Comparison of ENCODE assay signal across 13 cellular contexts in genomic region chr10:63631971-63632370, GRCh38.
DNase-seq lines count a peak whose midpoint lies in the region; ATAC-seq, FAIRE-seq and TF ChIP-seq lines count a peak whose summit lies in the region.
"Had no signal": no experiment of that assay in that cellular context is flagged by ENCODE, and none has a peak within 500 bp of the region (broad histone marks: within the 10 kb centered on the region; RNA-seq: fewer than 3 reads in every experiment).

No MANE protein-coding gene starts in this region.

- peak overlapping the region in 10 of 11 experiments; percentile 77 to 91 (median 85); a peak in 21 of 22 replicates for H3K4me2 ChIP-seq in BLaER1 treated with 17β-estradiol and CSF1 and Interleukin-3, amounts not matched to agents 10 nM and 100 nM
- H3K4me2 ChIP-seq in KMS-11, result peak overlapping the region; percentile 72; the same call in 1 of the 2 replicates

- no peak overlapping the region for H3K4me3 Mint-ChIP-seq in endodermal cell

- no peak for ATAC-seq in GM21381 (IDR thresholded peaks at IDR 0.05; ENCODE audit: unreplicated experiment)
- ATAC-seq: mucosa of descending colon had no signal

- H3K27me3 ChIP-seq in BLaER1 treated with 17β-estradiol and CSF1 and Interleukin-3, amounts not matched to agents 10 nM and 100 nM, result 0 out of 22 replicates have a peak, but pooled peaks cover 0 to 4% (median 0%) of the 10 kb centered on the region in 11 experiments
- no peaks in the 10 kb centered on the region for H3K27me3 ChIP-seq in KMS-11 (ENCODE audit: insufficient read depth, low read depth)
- H3K27me3 ChIP-seq in endodermal cell (ENCODE audit: control insufficient read depth, insufficient read depth, low read length, poor library complexity, severe bottlenecking), result no peaks in the 10 kb centered on the region
- H3K27me3 ChIP-seq in rectal smooth muscle tissue (ENCODE audit: control insufficient read depth, insufficient read depth, low read length), result no peaks in the 10 kb centered on the region

- peaks cover 34% of the 10 kb centered on the region for H3K4me1 Mint-ChIP-seq in endodermal cell

- no peaks in the 10 kb centered on the region for H3K9me3 ChIP-seq in BLaER1 treated with 17β-estradiol and CSF1 and Interleukin-3, amounts not matched to agents 10 nM and 100 nM (replicated peaks in 1 of 11)
- no peaks in the 10 kb centered on the region for H3K9me3 ChIP-seq in endodermal cell (ENCODE audit: control insufficient read depth, low read length)
- H3K9me3 ChIP-seq: mucosa of descending colon had no signal

- DNase-seq in endodermal cell (no peak), SK-N-DZ (ENCODE audit: low spot score) (no peak), RCC 7860 (ENCODE audit: low spot score) (no peak), cerebellar nuclear complex (lab: John Stamatoyannopoulos, UW) (no peak)
- DNase-seq: activated naive CD8-positive, alpha-beta T cell treated with anti-CD3 and anti-CD28 coated beads, Interleukin-2, amount 10 ng/mL, durations not matched to agents 7 days and 5 days; mucosa of descending colon; NCI-H82; SIG-M5; stimulated activated CD4-positive, alpha-beta T cell treated with anti-CD3 and anti-CD28 coated beads, Interleukin-4, amount 100 ng/mL, for 4 hours had no signal

- peak overlapping the region; percentile 95; the same call in 1 of the 2 replicates for H2AFZ ChIP-seq in KMS-11 (ENCODE audit: low read depth)

- 63 to 80% methylated on average over 1 to 3 of the region's 3 CpGs for WGBS in endodermal cell (ENCODE audit: insufficient coverage in 1 of 2, insufficient read length in 1 of 2), 2 experiments

- no peaks in the 10 kb centered on the region for H3K36me3 Mint-ChIP-seq in endodermal cell (ENCODE audit: low read depth)
- H3K36me3 Mint-ChIP-seq: activated naive CD8-positive, alpha-beta T cell treated with anti-CD3 and anti-CD28 coated beads, Interleukin-2, amount 10 ng/mL, durations not matched to agents 7 days and 5 days had no signal

- H4K20me1 ChIP-seq in BLaER1 treated with 17β-estradiol and CSF1 and Interleukin-3, amounts not matched to agents 10 nM and 100 nM, result peaks cover 0 to 10% (median 0%) of the 10 kb centered on the region in 11 experiments; a peak in 2 of 22 replicates
- no peaks in the 10 kb centered on the region for H4K20me1 ChIP-seq in KMS-11 (ENCODE audit: insufficient read depth)

- H3K9ac ChIP-seq in BLaER1 treated with 17β-estradiol and CSF1 and Interleukin-3, amounts not matched to agents 10 nM and 100 nM, result no peak overlapping the region; a peak in 1 of 22 replicates
- H3K9ac ChIP-seq in KMS-11, result peak overlapping the region; percentile 72; the same call in 1 of the 2 replicates
- H3K9ac ChIP-seq in endodermal cell (ENCODE audit: extremely low read depth, low read length, poor library complexity, severe bottlenecking), result no peak overlapping the region
- no peak overlapping the region for H3K9ac ChIP-seq in rectal smooth muscle tissue (ENCODE audit: low read length)

- H3K4me1 ChIP-seq in BLaER1 treated with 17β-estradiol and CSF1 and Interleukin-3, amounts not matched to agents 10 nM and 100 nM, result peaks cover 35 to 66% (median 61%) of the 10 kb centered on the region in 10 experiments
- H3K4me1 ChIP-seq in KMS-11 (ENCODE audit: low read depth, poor library complexity, severe bottlenecking) (peaks cover 24% of the 10 kb centered on the region), endodermal cell (ENCODE audit: control insufficient read depth, insufficient read depth, low read length) (peaks cover 11% of the 10 kb centered on the region), rectal smooth muscle tissue (ENCODE audit: control insufficient read depth, insufficient read depth, low read length) (peaks cover 21% of the 10 kb centered on the region)

- H3K4me3 ChIP-seq in BLaER1 treated with 17β-estradiol and CSF1 and Interleukin-3, amounts not matched to agents 10 nM and 100 nM, result no peak overlapping the region
- H3K4me3 ChIP-seq in KMS-11 (IDR thresholded peaks at IDR 0.05; ENCODE audit: insufficient read depth, low read depth, low read length), result no peak overlapping the region
- H3K4me3 ChIP-seq in endodermal cell (ENCODE audit: low read length), result peak overlapping the region; percentile 85
- no peak overlapping the region for H3K4me3 ChIP-seq in rectal smooth muscle tissue (ENCODE audit: low read length)
- H3K4me3 ChIP-seq: mucosa of descending colon had no signal

- FAIRE-seq in RCC 7860 (lab: Jason Lieb, UNC), result no peak

- H3K27ac Mint-ChIP-seq in endodermal cell, result no peak overlapping the region

- H3K79me2 ChIP-seq in KMS-11 (ENCODE audit: insufficient read depth, low read depth), result no peaks in the 10 kb centered on the region

- TF ChIP-seq CTCF in KMS-11 (conservative IDR thresholded peaks at IDR 0.05; ENCODE audit: low read depth, low read length), result no peak
- TF ChIP-seq CTCF in endodermal cell (conservative IDR thresholded peaks at IDR 0.05), result no peak

- H3K27me3 Mint-ChIP-seq in endodermal cell (ENCODE audit: insufficient read depth), result no peaks in the 10 kb centered on the region

- H3K36me3 ChIP-seq in BLaER1 treated with 17β-estradiol and CSF1 and Interleukin-3, amounts not matched to agents 10 nM and 100 nM, result no peaks in the 10 kb centered on the region
- no peaks in the 10 kb centered on the region for H3K36me3 ChIP-seq in KMS-11 (ENCODE audit: insufficient read depth)
- no peaks in the 10 kb centered on the region for H3K36me3 ChIP-seq in endodermal cell (ENCODE audit: control insufficient read depth, insufficient read depth, low read length)
- H3K36me3 ChIP-seq in rectal smooth muscle tissue (ENCODE audit: control insufficient read depth, insufficient read depth, low read length), result no peaks in the 10 kb centered on the region

- H3K27ac ChIP-seq in BLaER1 treated with 17β-estradiol and CSF1 and Interleukin-3, amounts not matched to agents 10 nM and 100 nM, result peak overlapping the region in 2 of 11 experiments; percentile 84 to 89; a peak in 5 of 22 replicates
- H3K27ac ChIP-seq in KMS-11 (no peak overlapping the region), endodermal cell (ENCODE audit: low read depth, low read length) (no peak overlapping the region), rectal smooth muscle tissue (ENCODE audit: low read depth, low read length) (peak overlapping the region; percentile 95)

- H3K9me3 Mint-ChIP-seq in endodermal cell, result no peaks in the 10 kb centered on the region
- H3K9me3 Mint-ChIP-seq: activated naive CD8-positive, alpha-beta T cell treated with anti-CD3 and anti-CD28 coated beads, Interleukin-2, amount 10 ng/mL, durations not matched to agents 7 days and 5 days had no signal
